In the genomic region with DNA sequence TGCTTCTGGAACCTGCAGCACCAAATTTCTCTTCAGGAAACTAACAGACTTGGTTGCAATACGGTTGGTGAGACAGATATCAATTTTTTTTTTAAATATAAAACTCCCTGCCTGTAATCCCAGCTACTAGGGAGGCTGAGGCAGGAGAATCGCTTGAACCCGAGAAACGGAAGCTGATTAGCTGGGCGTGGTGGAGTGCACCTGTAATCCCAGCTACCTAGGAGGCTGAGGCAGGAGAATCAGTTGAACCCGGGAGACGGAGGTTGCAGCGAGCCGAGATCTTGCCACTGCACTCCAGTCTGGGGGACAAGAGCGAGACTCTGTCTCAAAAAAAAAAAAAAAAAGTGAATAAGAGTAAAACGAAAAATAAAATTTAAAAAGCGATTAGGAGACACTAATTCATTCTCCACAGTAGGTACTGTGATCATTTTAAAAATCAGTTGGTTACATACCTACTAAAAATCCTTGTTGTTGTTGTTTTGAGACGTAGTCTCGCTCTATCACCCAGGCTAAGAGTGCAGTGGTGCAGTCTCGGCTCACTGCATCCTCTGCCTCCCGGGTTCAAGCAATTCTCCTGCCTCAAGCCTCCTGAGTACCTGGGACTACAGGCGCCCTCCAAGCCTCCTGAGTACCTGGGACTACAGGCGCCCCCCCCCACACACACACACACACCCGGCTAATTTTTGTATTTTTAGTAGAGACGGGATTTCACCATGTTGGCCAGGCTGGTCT, we compare ENCODE assay signal across 8 cellular contexts. TPM values are rescaled to one million over a fixed set of nuclear protein-coding genes. Genes with fewer than 3 reads are reported as not detected.
DNase-seq lines count a peak whose midpoint lies in the region; ATAC-seq, FAIRE-seq and TF ChIP-seq lines count a peak whose summit lies in the region.

No MANE protein-coding gene starts in this region.

- no peaks in the 10 kb centered on the region for H3K27me3 Mint-ChIP-seq in T-helper 2 cell treated with Interferon-gamma antibody and Interleukin-4, amounts not matched to agents 5 μg/mL and 100 μg/mL, for 36 hours (ENCODE audit: low read depth)

- H3K79me2 ChIP-seq in endothelial cell of umbilical vein (ENCODE audit: control insufficient read depth, insufficient read depth, low read length) (peaks cover 13% of the 10 kb centered on the region), osteoblast (ENCODE audit: insufficient read depth, low read length) (peaks cover 17% of the 10 kb centered on the region)

- POLR2A ChIA-PET in endothelial cell of umbilical vein (lab: Charles Lee), result interaction anchor here (1.0 to 1.7 kb wide), 9 partner anchors 9 to 104 kb away, joined by 3 to 11 read pairs (median 4); a partner anchor contains a TSS

- H2AFZ ChIP-seq in endothelial cell of umbilical vein (ENCODE audit: low read depth, low read length) (peak overlapping the region; percentile 49), osteoblast (ENCODE audit: low read length) (peak overlapping the region; percentile 78)

- no peak overlapping the region for H3K4me3 Mint-ChIP-seq in T-helper 2 cell treated with Interferon-gamma antibody and Interleukin-4, amounts not matched to agents 5 μg/mL and 100 μg/mL, for 36 hours

- BruUV-seq in endothelial cell of umbilical vein (replicated peaks; lab: Mats Ljungman, UMichigan), result TSS peak; percentile 98

- H3K4me3 ChIP-seq in endothelial cell of umbilical vein (replicated peaks in 1 of 3; ENCODE audit: insufficient read depth in 1 of 3, low read depth in 1 of 3, low read length in 3 of 3) (peak overlapping the region; percentile 70 to 89 (median 80)), osteoblast (ENCODE audit: insufficient read depth, low read length) (peak overlapping the region; percentile 83)

- H3K36me3 ChIP-seq in endothelial cell of umbilical vein (ENCODE audit: control insufficient read depth in 2 of 2, extremely low read depth in 1 of 2, insufficient read depth in 2 of 2, low read length in 2 of 2) (peaks cover 6% of the 10 kb centered on the region in 2 experiments), osteoblast (ENCODE audit: insufficient read depth, low read length) (peaks cover 18% of the 10 kb centered on the region)

- H3K27me3 ChIP-seq in endothelial cell of umbilical vein (ENCODE audit: control insufficient read depth in 2 of 2, insufficient read depth in 2 of 2, low read length in 2 of 2) (no peaks in the 10 kb centered on the region), osteoblast (ENCODE audit: insufficient read depth, low read length) (no peaks in the 10 kb centered on the region)

- ATAC-seq in GM21381 (IDR thresholded peaks at IDR 0.05; ENCODE audit: unreplicated experiment), result no peak

- DNase-seq in Caki2 (ENCODE audit: low read depth), result peak; percentile 8
- DNase-seq in NCI-H69 (lab: John Stamatoyannopoulos, UW), result peak; percentile 46
- DNase-seq in endothelial cell of umbilical vein (ENCODE audit: low read depth, low spot score), result no peak
- no peak for DNase-seq in osteoblast (ENCODE audit: insufficient read length, low spot score, missing footprints)
- DNase-seq in SK-N-DZ (ENCODE audit: low spot score), result no peak
- DNase-seq in T-helper 2 cell treated with Interferon-gamma antibody and Interleukin-4, amounts not matched to agents 5 μg/mL and 100 μg/mL, for 36 hours (ENCODE audit: low spot score), result no peak
- DNase-seq in NCI-H446 (lab: John Stamatoyannopoulos, UW), result no peak

- H3K9me3 ChIP-seq in endothelial cell of umbilical vein (replicated peaks; ENCODE audit: control insufficient read depth, insufficient read depth, low read length), result no peaks in the 10 kb centered on the region
- H3K9me3 ChIP-seq in osteoblast (ENCODE audit: low read depth, low read length), result no peaks in the 10 kb centered on the region

- H3K9me3 Mint-ChIP-seq in T-helper 2 cell treated with Interferon-gamma antibody and Interleukin-4, amounts not matched to agents 5 μg/mL and 100 μg/mL, for 36 hours, result no peaks in the 10 kb centered on the region

- dilution Hi-C loops in endothelial cell of umbilical vein (cut with MboI; ENCODE audit: extremely low pct_ligation_motif_present, low sequenced_read_pairs), result no loop called here

- peaks cover 26% of the 10 kb centered on the region for H3K4me1 Mint-ChIP-seq in T-helper 2 cell treated with Interferon-gamma antibody and Interleukin-4, amounts not matched to agents 5 μg/mL and 100 μg/mL, for 36 hours (ENCODE audit: low read depth)

- H3K4me1 ChIP-seq in endothelial cell of umbilical vein (ENCODE audit: control insufficient read depth, extremely low read depth, insufficient read depth, low read length) (peaks cover 8% of the 10 kb centered on the region), osteoblast (ENCODE audit: insufficient read depth, low read length) (peaks cover 8% of the 10 kb centered on the region)

- TF ChIP-seq CTCF in endothelial cell of umbilical vein (IDR thresholded peaks at IDR 0.05; ENCODE audit: extremely low read depth in 1 of 2, insufficient read depth in 1 of 2, low read depth in 1 of 2, low read length in 2 of 2) (no peak), osteoblast (IDR thresholded peaks at IDR 0.05; ENCODE audit: extremely low read depth, low read depth, low read length) (no peak)

- H3K27ac ChIP-seq in endothelial cell of umbilical vein (ENCODE audit: insufficient read depth, low read depth, low read length) (peak overlapping the region; percentile 94), osteoblast (ENCODE audit: low read depth, low read length) (peak overlapping the region; percentile 99)

- no peak overlapping the region for H3K27ac Mint-ChIP-seq in T-helper 2 cell treated with Interferon-gamma antibody and Interleukin-4, amounts not matched to agents 5 μg/mL and 100 μg/mL, for 36 hours

- TF ChIP-seq POLR2A in endothelial cell of umbilical vein (IDR thresholded peaks at IDR 0.05; ENCODE audit: low read depth, low read length), result no peak

- H3K36me3 Mint-ChIP-seq in T-helper 2 cell treated with Interferon-gamma antibody and Interleukin-4, amounts not matched to agents 5 μg/mL and 100 μg/mL, for 36 hours (ENCODE audit: low read depth), result peaks cover 10% of the 10 kb centered on the region

- peak; percentile 42 for FAIRE-seq in endothelial cell of umbilical vein (lab: Jason Lieb, UNC)

- intact Hi-C loops in endothelial cell of umbilical vein (cut with micrococcal nuclease), result loop anchor here (1.0 to 5.0 kb wide), 3 partner anchors 29 to 36 kb away; a partner anchor contains a TSS

- H3K9ac ChIP-seq in endothelial cell of umbilical vein (replicated peaks; ENCODE audit: extremely low read depth, insufficient read depth, low read length), result peak overlapping the region; percentile 99

- no peaks in the 10 kb centered on the region for H3K9me1 ChIP-seq in endothelial cell of umbilical vein (replicated peaks; ENCODE audit: control insufficient read depth, extremely low read depth, insufficient read depth, low read length)

- no peaks in the 10 kb centered on the region for H4K20me1 ChIP-seq in endothelial cell of umbilical vein (replicated peaks; ENCODE audit: control insufficient read depth, extremely low read depth, insufficient read depth, low read length)
- H4K20me1 ChIP-seq in osteoblast (ENCODE audit: insufficient read depth, low read length), result no peaks in the 10 kb centered on the region

- CTCF ChIA-PET in endothelial cell of umbilical vein (lab: Charles Lee), result interaction anchor here (0.6 to 2.2 kb wide), 26 partner anchors 9 to 111 kb away, joined by 3 to 23 read pairs (median 5); a partner anchor contains a TSS

- in situ Hi-C loops in Caki2 (cut with HindIII; ENCODE audit: low pct_unique_long_range_greater_than_20kb, low sequenced_read_pairs), result no loop called here

- H3K4me2 ChIP-seq in endothelial cell of umbilical vein (ENCODE audit: insufficient read depth, low read length), result peak overlapping the region; percentile 95
- H3K4me2 ChIP-seq in osteoblast (ENCODE audit: insufficient read depth, low read length), result peak overlapping the region; percentile 92

RNA-seq across cellular contexts. Expression of a gene that starts 0.8 kb away (rescaled TPM):
- total RNA-seq in Caki2 (2014; rRNA removed; shearing (Covaris generic); ENCODE audit: low replicate concordance), result 65.6 and 82.0 TPM in 2 replicates
- total RNA-seq in endothelial cell of umbilical vein (194 and 200 TPM in 2 replicates), osteoblast (49.8 and 54.3 TPM in 2 replicates)
- 101 and 192 TPM in 2 replicates for polyA plus RNA-seq in endothelial cell of umbilical vein
- polyA plus RNA-seq in endothelial cell of umbilical vein (2011; cell fraction: cytosol; rRNA removed), result 216 and 336 TPM in 2 replicates
- polyA plus RNA-seq in endothelial cell of umbilical vein (2011; cell fraction: nucleus; rRNA removed), result 97.5 and 169 TPM in 2 replicates
- polyA plus RNA-seq in endothelial cell of umbilical vein (2012), result 204 and 291 TPM in 2 replicates
- polyA minus RNA-seq in endothelial cell of umbilical vein, result 54.6 and 71.6 TPM in 2 replicates
- polyA minus RNA-seq in endothelial cell of umbilical vein (2011; cell fraction: cytosol; rRNA and poly(A)+ RNA removed), result 52.4 TPM
- polyA minus RNA-seq in endothelial cell of umbilical vein (2011; cell fraction: nucleus; rRNA and poly(A)+ RNA removed), result 25.6 and 33.6 TPM in 2 replicates
- 326 and 347 TPM in 2 replicates for polyA plus RNA-seq in SK-N-DZ (2014; cell fraction: cytosol; rRNA removed)
- polyA plus RNA-seq in SK-N-DZ (2014; cell fraction: nucleus; rRNA removed), result 219 and 253 TPM in 2 replicates

RNA-seq across cellular contexts. Expression of a gene that starts 9.6 kb away (rescaled TPM):
- total RNA-seq in Caki2 (2014; rRNA removed; shearing (Covaris generic); ENCODE audit: low replicate concordance), result 23.9 and 36.0 TPM in 2 replicates
- total RNA-seq in endothelial cell of umbilical vein (29.0 and 30.5 TPM in 2 replicates), osteoblast (18.9 and 20.3 TPM in 2 replicates)
- polyA plus RNA-seq in endothelial cell of umbilical vein, result 39.7 and 42.5 TPM in 2 replicates
- polyA plus RNA-seq in endothelial cell of umbilical vein (2011; cell fraction: cytosol; rRNA removed), result 32.6 and 33.1 TPM in 2 replicates
- 27.8 and 28.7 TPM in 2 replicates for polyA plus RNA-seq in endothelial cell of umbilical vein (2011; cell fraction: nucleus; rRNA removed)
- 29.5 and 36.6 TPM in 2 replicates for polyA plus RNA-seq in endothelial cell of umbilical vein (2012)
- polyA minus RNA-seq in endothelial cell of umbilical vein, result 48.9 and 62.3 TPM in 2 replicates
- 11.0 TPM for polyA minus RNA-seq in endothelial cell of umbilical vein (2011; cell fraction: cytosol; rRNA and poly(A)+ RNA removed)
- 12.6 and 18.4 TPM in 2 replicates for polyA minus RNA-seq in endothelial cell of umbilical vein (2011; cell fraction: nucleus; rRNA and poly(A)+ RNA removed)
- 29.0 and 32.3 TPM in 2 replicates for polyA plus RNA-seq in SK-N-DZ (2014; cell fraction: cytosol; rRNA removed)
- polyA plus RNA-seq in SK-N-DZ (2014; cell fraction: nucleus; rRNA removed), result 25.1 and 27.1 TPM in 2 replicates

RNA-seq across cellular contexts. Expression of a gene that starts 18.2 kb away (rescaled TPM):
- not detected in 2 replicates for total RNA-seq in Caki2 (2014; rRNA removed; shearing (Covaris generic); ENCODE audit: low replicate concordance)
- total RNA-seq in endothelial cell of umbilical vein (39.8 and 58.6 TPM in 2 replicates), osteoblast (44.5 and 56.6 TPM in 2 replicates)
- 16.9 and 20.6 TPM in 2 replicates for polyA plus RNA-seq in endothelial cell of umbilical vein
- polyA plus RNA-seq in endothelial cell of umbilical vein (2011; cell fraction: cytosol; rRNA removed), result 7.7 and 12.9 TPM in 2 replicates
- polyA plus RNA-seq in endothelial cell of umbilical vein (2011; cell fraction: nucleus; rRNA removed), result 117 and 135 TPM in 2 replicates
- polyA plus RNA-seq in endothelial cell of umbilical vein (2012), result 10.1 and 11.1 TPM in 2 replicates
- 32.6 and 44.7 TPM in 2 replicates for polyA minus RNA-seq in endothelial cell of umbilical vein
- not detected for polyA minus RNA-seq in endothelial cell of umbilical vein (2011; cell fraction: cytosol; rRNA and poly(A)+ RNA removed)
- 23.9 and 25.9 TPM in 2 replicates for polyA minus RNA-seq in endothelial cell of umbilical vein (2011; cell fraction: nucleus; rRNA and poly(A)+ RNA removed)
- polyA plus RNA-seq in SK-N-DZ (2014; cell fraction: cytosol; rRNA removed), result 0.36 TPM in 1 of 2 replicates, not detected in the other
- polyA plus RNA-seq in SK-N-DZ (2014; cell fraction: nucleus; rRNA removed), result 0.37 and 0.51 TPM in 2 replicates

RNA-seq across cellular contexts. Expression of a gene that starts 29.7 kb away (rescaled TPM):
- total RNA-seq in Caki2 (2014; rRNA removed; shearing (Covaris generic); ENCODE audit: low replicate concordance), result 19.8 and 26.9 TPM in 2 replicates
- total RNA-seq in endothelial cell of umbilical vein (54.9 and 55.6 TPM in 2 replicates), osteoblast (33.3 and 33.7 TPM in 2 replicates)
- polyA plus RNA-seq in endothelial cell of umbilical vein, result 48.4 and 56.4 TPM in 2 replicates
- polyA plus RNA-seq in endothelial cell of umbilical vein (2011; cell fraction: cytosol; rRNA removed), result 50.1 and 53.0 TPM in 2 replicates
- 19.2 and 23.4 TPM in 2 replicates for polyA plus RNA-seq in endothelial cell of umbilical vein (2011; cell fraction: nucleus; rRNA removed)
- polyA plus RNA-seq in endothelial cell of umbilical vein (2012), result 17.1 and 20.3 TPM in 2 replicates
- 47.6 and 49.9 TPM in 2 replicates for polyA minus RNA-seq in endothelial cell of umbilical vein
- 21.5 TPM for polyA minus RNA-seq in endothelial cell of umbilical vein (2011; cell fraction: cytosol; rRNA and poly(A)+ RNA removed)
- 10.5 and 13.3 TPM in 2 replicates for polyA minus RNA-seq in endothelial cell of umbilical vein (2011; cell fraction: nucleus; rRNA and poly(A)+ RNA removed)
- polyA plus RNA-seq in SK-N-DZ (2014; cell fraction: cytosol; rRNA removed), result 22.4 and 25.6 TPM in 2 replicates
- 3.5 and 6.5 TPM in 2 replicates for polyA plus RNA-seq in SK-N-DZ (2014; cell fraction: nucleus; rRNA removed)

RNA-seq across cellular contexts. Expression of a gene that starts 36.3 kb away (rescaled TPM):
- 0.74 TPM in 1 of 2 replicates, not detected in the other for total RNA-seq in Caki2 (2014; rRNA removed; shearing (Covaris generic); ENCODE audit: low replicate concordance)
- total RNA-seq in endothelial cell of umbilical vein (0.24 and 0.60 TPM in 2 replicates), osteoblast (0.59 and 1.1 TPM in 2 replicates)
- polyA plus RNA-seq in endothelial cell of umbilical vein, result 0.41 and 0.43 TPM in 2 replicates
- polyA plus RNA-seq in endothelial cell of umbilical vein (2011; cell fraction: cytosol; rRNA removed), result 0.21 and 0.30 TPM in 2 replicates
- polyA plus RNA-seq in endothelial cell of umbilical vein (2011; cell fraction: nucleus; rRNA removed), result 0.84 and 1.1 TPM in 2 replicates
- 0.28 and 0.38 TPM in 2 replicates for polyA plus RNA-seq in endothelial cell of umbilical vein (2012)
- polyA minus RNA-seq in endothelial cell of umbilical vein, result 0.06 and 0.07 TPM in 2 replicates
- polyA minus RNA-seq in endothelial cell of umbilical vein (2011; cell fraction: cytosol; rRNA and poly(A)+ RNA removed), result 0.61 TPM
- polyA minus RNA-seq in endothelial cell of umbilical vein (2011; cell fraction: nucleus; rRNA and poly(A)+ RNA removed), result 0.29 and 0.58 TPM in 2 replicates
- polyA plus RNA-seq in SK-N-DZ (2014; cell fraction: cytosol; rRNA removed), result 0.55 and 0.71 TPM in 2 replicates
- polyA plus RNA-seq in SK-N-DZ (2014; cell fraction: nucleus; rRNA removed), result 0.46 and 0.58 TPM in 2 replicates

Comparison
In these comparisons a context has a peak if more than half of its experiments do, and no peak if none do; other contexts are left out.
1. DNase-seq: peak in Caki2 (single experiment) and NCI-H69 (single experiment); none in endothelial cell of umbilical vein (single experiment), osteoblast (single experiment), SK-N-DZ (single experiment), T-helper 2 cell treated with Interferon-gamma antibody and Interleukin-4, amounts not matched to agents 5 μg/mL and 100 μg/mL, for 36 hours (single experiment) and NCI-H446 (0 of 2).
2. RNA of a gene that starts 18.2 kb away (total RNA-seq): 44.5 to 56.6 TPM in osteoblast and 39.8 to 58.6 TPM in endothelial cell of umbilical vein; not detected in Caki2; every median in the first group is over 10 times any median in the second.